Comparison of ENCODE assay signal across 21 cellular contexts in genomic region chr16:67087803-67088202, GRCh38. TPM values are rescaled to one million over a fixed set of nuclear protein-coding genes. Genes with fewer than 3 reads are reported as not detected.
DNase-seq lines count a peak whose midpoint lies in the region; TF ChIP-seq lines count a peak whose summit lies in the region.
"Had no signal": no experiment of that assay in that cellular context is flagged by ENCODE, and none has a peak within 500 bp of the region (broad histone marks: within the 10 kb centered on the region; RNA-seq: fewer than 3 reads in every experiment).

No MANE protein-coding gene starts in this region.

- no peak overlapping the region for H2AFZ ChIP-seq in smooth muscle cell (ENCODE audit: low read depth)
- H2AFZ ChIP-seq: PC-9 had no signal

- no peak overlapping the region for H3K4me2 ChIP-seq in smooth muscle cell
- H3K4me2 ChIP-seq: BLaER1, KMS-11, PC-9 had no signal

- H3K27me3 ChIP-seq in SJSA1 (replicated peaks) (no peaks in the 10 kb centered on the region), smooth muscle cell (ENCODE audit: low read depth) (no peaks in the 10 kb centered on the region)
- H3K27me3 ChIP-seq: BLaER1 had no signal

- no peak overlapping the region for H3K9ac ChIP-seq in smooth muscle cell (ENCODE audit: low read depth)
- H3K9ac ChIP-seq: BLaER1, KMS-11 had no signal

- peaks cover 60% of the 10 kb centered on the region for H3K4me1 ChIP-seq in SJSA1 (replicated peaks)
- H3K4me1 ChIP-seq in smooth muscle cell (ENCODE audit: low read depth) = peaks cover 11% of the 10 kb centered on the region

- peaks cover 27% of the 10 kb centered on the region for H3K36me3 ChIP-seq in SJSA1
- no peaks in the 10 kb centered on the region for H3K36me3 ChIP-seq in smooth muscle cell (ENCODE audit: low read depth)

- H3K4me3 ChIP-seq in SJSA1 (no peak overlapping the region), smooth muscle cell (no peak overlapping the region)
- H3K4me3 ChIP-seq: BLaER1, PC-9 had no signal

- H3K9me3 ChIP-seq in SJSA1 (replicated peaks) (no peaks in the 10 kb centered on the region), smooth muscle cell (replicated peaks; ENCODE audit: low read depth) (no peaks in the 10 kb centered on the region)
- H3K9me3 ChIP-seq: BLaER1 had no signal

- peaks cover 1% of the 10 kb centered on the region for H3F3A ChIP-seq in smooth muscle cell (ENCODE audit: low read depth)

- TF ChIP-seq CTCF in smooth muscle cell (IDR thresholded peaks at IDR 0.05; ENCODE audit: borderline replicate concordance, insufficient read depth, poor library complexity, severe bottlenecking) = no peak

- H3K27ac ChIP-seq in SJSA1 (peak overlapping the region; percentile 19), smooth muscle cell (ENCODE audit: low read depth) (no peak overlapping the region)
- H3K27ac ChIP-seq: BLaER1, KMS-11, PC-9 had no signal

- H4K20me1 ChIP-seq in smooth muscle cell (ENCODE audit: low read depth) = peaks cover 41% of the 10 kb centered on the region

- peaks cover 14% of the 10 kb centered on the region for H3K79me2 ChIP-seq in smooth muscle cell (ENCODE audit: low read depth)

- peak; percentile 57 for DNase-seq in DMS79 (lab: John Stamatoyannopoulos, UW)
- peak; percentile 70 for DNase-seq in NCI-H1436 (lab: John Stamatoyannopoulos, UW)
- no peak for DNase-seq in SJSA1 (ENCODE audit: low read depth in 1 of 2, low spot score in 2 of 2)
- DNase-seq in left kidney (ENCODE audit: low read depth, low spot score) = peak; percentile 21
- DNase-seq in NCI-H146 treated with DMSO at 0.1 percent for 48 hours (lab: John Stamatoyannopoulos, UW; ENCODE audit: unreplicated experiment) = no peak
- no peak for DNase-seq in NCI-H526 (lab: John Stamatoyannopoulos, UW)
- no peak for DNase-seq in smooth muscle cell (lab: John Stamatoyannopoulos, UW; ENCODE audit: unreplicated experiment)
- DNase-seq: ACHN; CD4-positive, alpha-beta T cell; DMS153; GDM1; IMR-90; NCI-H1092 treated with DMSO at 0.1 percent for 48 hours; NCI-H1930; NCI-H510A; NCI-H748 treated with DMSO at 0.1 percent for 48 hours; PC-9; RPMI8226; SHP77 had no signal

RNA-seq across cellular contexts. Expression of gene PHAF1, which starts 21.9 kb away (rescaled TPM):
- 18.7 and 28.8 TPM in 2 replicates for total RNA-seq in SJSA1 (2014; rRNA removed; shearing (Covaris generic))
- total RNA-seq in smooth muscle cell = 15.5 and 30.2 TPM in 2 replicates
- 15.5 and 24.5 TPM in 2 replicates for polyA plus RNA-seq in smooth muscle cell

RNA-seq across cellular contexts. Expression of gene CBFB, which starts 58.9 kb away (rescaled TPM):
- 170 and 181 TPM in 2 replicates for total RNA-seq in SJSA1 (2014; rRNA removed; shearing (Covaris generic))
- 41.1 and 53.9 TPM in 2 replicates for total RNA-seq in smooth muscle cell
- polyA plus RNA-seq in smooth muscle cell = 40.2 and 50.9 TPM in 2 replicates

Comparison
In these comparisons a context has a peak if more than half of its experiments do, and no peak if none do; other contexts are left out.
1. DNase-seq: peak in DMS79 (single experiment), NCI-H1436 (single experiment) and left kidney (single experiment); none in SJSA1 (0 of 2), NCI-H146 treated with DMSO at 0.1 percent for 48 hours (single experiment), NCI-H526 (0 of 2) and smooth muscle cell (single experiment).